Comparison of ENCODE assay signal across 8 cellular contexts in the genomic region with DNA sequence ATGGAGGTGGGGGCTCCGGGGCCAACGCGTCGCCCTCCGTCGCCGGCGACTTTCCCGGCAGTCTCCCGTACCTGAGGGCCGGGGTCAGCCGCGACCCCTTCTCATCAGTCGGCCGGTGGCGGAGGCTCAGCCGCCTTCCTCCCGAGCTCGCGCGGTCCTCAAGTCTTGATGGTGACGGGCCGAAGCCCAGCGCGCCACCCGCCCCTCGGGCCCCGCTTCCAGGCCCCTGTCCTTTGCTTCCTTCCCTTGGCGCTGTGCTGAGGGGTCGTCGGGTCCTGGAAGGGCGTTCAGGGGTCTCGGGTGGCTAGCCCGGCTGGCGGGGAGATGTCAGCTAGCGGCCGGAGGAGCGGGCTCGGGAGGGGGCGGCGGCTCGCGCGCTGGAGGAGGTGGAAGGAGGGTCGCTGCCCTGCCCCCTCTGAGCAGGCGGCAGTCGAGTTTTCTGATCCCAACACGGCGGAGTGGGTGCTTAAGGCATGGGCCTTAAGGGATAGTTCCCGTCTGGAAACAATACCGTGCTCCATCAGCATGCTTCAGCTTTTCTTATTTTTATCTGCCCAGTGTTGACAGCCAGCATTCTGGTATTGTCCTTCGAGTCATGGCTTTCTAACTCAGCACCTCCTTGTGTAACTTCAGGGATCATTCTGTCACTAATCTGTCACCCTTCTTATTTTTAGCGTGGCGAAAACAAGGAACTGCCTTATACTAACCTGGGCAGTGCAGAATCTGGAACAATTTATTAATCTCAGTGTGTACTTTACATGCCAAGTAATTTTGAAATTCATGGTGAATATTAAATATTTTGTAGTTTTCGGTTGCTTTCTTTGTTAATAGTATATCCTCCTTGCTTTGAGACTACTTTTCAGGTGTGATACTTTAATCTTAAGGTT. TPM values are rescaled to one million over a fixed set of nuclear protein-coding genes. Genes with fewer than 3 reads are reported as not detected.
DNase-seq lines count a peak whose midpoint lies in the region; ATAC-seq, FAIRE-seq and TF ChIP-seq lines count a peak whose summit lies in the region.

No MANE protein-coding gene starts in this region.

- peaks cover 6 to 16% of the 10 kb centered on the region in 2 donors for H3K4me1 ChIP-seq in kidney (ENCODE audit: control insufficient read depth in 1 of 2, insufficient read depth in 1 of 2, low read depth in 1 of 2, low read length in 2 of 2)

- H3K27ac ChIP-seq in kidney (ENCODE audit: low read depth in 2 of 2, low read length in 2 of 2): peak overlapping the region; percentile 76 to 81

- no peaks in the 10 kb centered on the region for H3K27me3 ChIP-seq in MG63

- DNase-seq in AG20443 (ENCODE audit: low spot score) (peak; percentile 35), MG63 (peak; percentile 39), T1000 (lab: John Stamatoyannopoulos, UW) (peak; percentile 17), kidney (peak; percentile 89)
- peak; percentile 24 for DNase-seq in central memory CD4-positive, alpha-beta T cell
- peak; percentile 21 for DNase-seq in stimulated activated CD4-positive, alpha-beta T cell treated with anti-CD3 and anti-CD28 coated beads, Interleukin-1b, Interleukin-23, amount 100 ng/mL, for 48 hours

- H3K36me3 ChIP-seq in MG63: peaks cover under 1% of the 10 kb centered on the region; the same call in 1 of the 2 replicates
- H3K36me3 ChIP-seq in kidney (ENCODE audit: control insufficient read depth in 1 of 2, insufficient read depth in 2 of 2, low read length in 2 of 2): no peaks in the 10 kb centered on the region

- FAIRE-seq in kidney (lab: Jason Lieb, UNC): no peak

- no peak for TF ChIP-seq CTCF in kidney (IDR thresholded peaks at IDR 0.05; ENCODE audit: borderline replicate concordance, extremely low read depth, insufficient read depth)

- peak overlapping the region; percentile 7 to 91 for H3K9ac ChIP-seq in kidney (ENCODE audit: low read length in 2 of 2)

- no peaks in the 10 kb centered on the region for H3K9me3 ChIP-seq in MG63
- no peaks in the 10 kb centered on the region for H3K9me3 ChIP-seq in kidney (ENCODE audit: control insufficient read depth in 1 of 2, low read length in 2 of 2)

- intact Hi-C loops in kidney (cut with DNase I): no loop called here

- peak overlapping the region; percentile 91 for H3K4me3 ChIP-seq in MG63
- H3K4me3 ChIP-seq in kidney (ENCODE audit: low read length in 2 of 2): peak overlapping the region; percentile 87 to 91

- ATAC-seq in GM19455 (IDR thresholded peaks at IDR 0.05; ENCODE audit: unreplicated experiment) (peak; percentile 4), HG02610 (IDR thresholded peaks at IDR 0.05; ENCODE audit: unreplicated experiment) (no peak)

RNA-seq across cellular contexts. Expression of a gene that starts 0.7 kb away (rescaled TPM):
- 5.0 and 5.7 TPM in 2 replicates for total RNA-seq in MG63 (2014; rRNA removed; shearing (Covaris generic); ENCODE audit: low replicate concordance)
- 13.8 TPM for total RNA-seq in kidney
- 6.0 TPM for polyA plus RNA-seq in kidney (ENCODE audit: insufficient read depth, low read depth, low replicate concordance)

RNA-seq across cellular contexts. Expression of a gene that starts 1.1 kb away (rescaled TPM):
- 6.0 TPM in 2 replicates for total RNA-seq in MG63 (2014; rRNA removed; shearing (Covaris generic); ENCODE audit: low replicate concordance)
- 11.9 TPM for total RNA-seq in kidney
- 32.4 TPM for polyA plus RNA-seq in kidney (ENCODE audit: insufficient read depth, low read depth, low replicate concordance)

Comparison
In these comparisons a context has a peak if more than half of its experiments do, and no peak if none do; other contexts are left out.
1. DNase-seq: peak in every context shown above with its lines; median percentile 89 in kidney; 39 in MG63; 35 in AG20443; 24 in central memory CD4-positive, alpha-beta T cell; 21 in stimulated activated CD4-positive, alpha-beta T cell treated with anti-CD3 and anti-CD28 coated beads, Interleukin-1b, Interleukin-23, amount 100 ng/mL, for 48 hours; 17 in T1000.